ENCODE assay signal across 19 cellular contexts in genomic region chr2:240256704-240257637, GRCh38.
DNase-seq lines count a peak whose midpoint lies in the region; ATAC-seq and TF ChIP-seq lines count a peak whose summit lies in the region.
"Had no signal": no experiment of that assay in that cellular context is flagged by ENCODE, and none has a peak within 500 bp of the region (broad histone marks: within the 10 kb centered on the region; RNA-seq: fewer than 3 reads in every experiment).

No MANE protein-coding gene starts in this region.

- no peak for ATAC-seq in WTC11
- ATAC-seq in lower lobe of right lung, result no peak
- ATAC-seq: natural killer cell had no signal

- H3K27ac Mint-ChIP-seq in WTC11 (no peak overlapping the region), CD14-positive monocyte (no peak overlapping the region)
- H3K27ac Mint-ChIP-seq: CD4-positive, CD25-positive, alpha-beta regulatory T cell; natural killer cell; stimulated activated naive CD8-positive, alpha-beta T cell treated with anti-CD3 and anti-CD28 coated beads, Interleukin-15, Interleukin-2, amounts not matched to agents 100 ng/mL and 50 ng/mL, for 24 hours had no signal

- H3K27ac ChIP-seq in lower lobe of right lung (peak overlapping the region; percentile 75), skeletal muscle tissue (ENCODE audit: low read depth, low read length) (peak overlapping the region; percentile 54), Peyer's patch (no peak overlapping the region)

- H3K4me3 ChIP-seq in lower lobe of right lung (no peak overlapping the region), skeletal muscle tissue (ENCODE audit: low read length in 3 of 3) (peak overlapping the region in 1 of 3 donors; percentile 29), Peyer's patch (no peak overlapping the region)
- H3K4me3 ChIP-seq: lung had no signal

- H3K4me1 Mint-ChIP-seq in WTC11 (peaks cover 8% of the 10 kb centered on the region), CD14-positive monocyte (peaks cover 3% of the 10 kb centered on the region)
- H3K4me1 Mint-ChIP-seq: CD4-positive, CD25-positive, alpha-beta regulatory T cell; natural killer cell had no signal

- no peaks in the 10 kb centered on the region for H3K9me3 ChIP-seq in lower lobe of right lung
- H3K9me3 ChIP-seq in skeletal muscle tissue (ENCODE audit: control insufficient read depth in 3 of 3, low read length in 3 of 3), result no peaks in the 10 kb centered on the region
- H3K9me3 ChIP-seq in Peyer's patch, result peaks cover 0 to 5% (median 0%) of the 10 kb centered on the region in 4 donors

- no peak for TF ChIP-seq POLR2A in Peyer's patch (IDR thresholded peaks at IDR 0.05)

- H3K36me3 ChIP-seq in lower lobe of right lung (no peaks in the 10 kb centered on the region), skeletal muscle tissue (ENCODE audit: control insufficient read depth in 3 of 3, insufficient read depth in 3 of 3, low read length in 3 of 3) (no peaks in the 10 kb centered on the region), Peyer's patch (no peaks in the 10 kb centered on the region)

- H3K36me3 Mint-ChIP-seq in WTC11, result peaks cover 12% of the 10 kb centered on the region
- no peaks in the 10 kb centered on the region for H3K36me3 Mint-ChIP-seq in CD14-positive monocyte
- H3K36me3 Mint-ChIP-seq: CD4-positive, CD25-positive, alpha-beta regulatory T cell; natural killer cell had no signal

- POLR2A ChIA-PET in WTC11 (lab: Charles Lee), result no interaction called here

- H3K27me3 ChIP-seq in lower lobe of right lung (ENCODE audit: low read depth) (no peaks in the 10 kb centered on the region), skeletal muscle tissue (ENCODE audit: control insufficient read depth in 3 of 3, insufficient read depth in 3 of 3, low read length in 3 of 3) (no peaks in the 10 kb centered on the region), Peyer's patch (no peaks in the 10 kb centered on the region)

- H3K9ac ChIP-seq in skeletal muscle tissue (ENCODE audit: low read depth in 1 of 3, low read length in 3 of 3), result no peak overlapping the region

- peaks cover 6% of the 10 kb centered on the region; the same call in 1 of the 2 replicates for H3K27me3 Mint-ChIP-seq in WTC11 (ENCODE audit: low read depth)
- peaks cover under 1 to 3% (median 2%) of the 10 kb centered on the region in 3 donors for H3K27me3 Mint-ChIP-seq in CD14-positive monocyte (ENCODE audit: low read depth in 3 of 3)
- H3K27me3 Mint-ChIP-seq: CD4-positive, CD25-positive, alpha-beta regulatory T cell; stimulated activated naive CD8-positive, alpha-beta T cell treated with anti-CD3 and anti-CD28 coated beads, Interleukin-15, Interleukin-2, amounts not matched to agents 100 ng/mL and 50 ng/mL, for 24 hours had no signal

- intact Hi-C loops in lower lobe of right lung (cut with DNase I) (no loop called here), CD14-positive monocyte (cut with micrococcal nuclease) (no loop called here)

- H3K4me3 Mint-ChIP-seq in WTC11 (no peak overlapping the region), CD14-positive monocyte (no peak overlapping the region)
- H3K4me3 Mint-ChIP-seq: CD4-positive, CD25-positive, alpha-beta regulatory T cell; natural killer cell; stimulated activated naive CD8-positive, alpha-beta T cell treated with anti-CD3 and anti-CD28 coated beads, Interleukin-15, Interleukin-2, amounts not matched to agents 100 ng/mL and 50 ng/mL, for 24 hours had no signal

- peaks cover 23% of the 10 kb centered on the region for H3K9me3 Mint-ChIP-seq in WTC11
- H3K9me3 Mint-ChIP-seq in CD14-positive monocyte, result peaks cover 1 to 6% (median 2%) of the 10 kb centered on the region in 7 donors
- H3K9me3 Mint-ChIP-seq: natural killer cell; stimulated activated naive CD8-positive, alpha-beta T cell treated with anti-CD3 and anti-CD28 coated beads, Interleukin-15, Interleukin-2, amounts not matched to agents 100 ng/mL and 50 ng/mL, for 24 hours had no signal

- TF ChIP-seq CTCF in WTC11 (IDR thresholded peaks at IDR 0.05), result no peak
- no peak for TF ChIP-seq CTCF in lower lobe of right lung (IDR thresholded peaks at IDR 0.05)
- TF ChIP-seq CTCF in Peyer's patch (IDR thresholded peaks at IDR 0.05), result no peak
- no peak for TF ChIP-seq CTCF in CD14-positive monocyte (IDR thresholded peaks at IDR 0.05)

- peak; percentile 46 for DNase-seq in activated effector memory CD4-positive, alpha-beta T cell treated with anti-CD3 and anti-CD28 coated beads, Interleukin-2, amount 50 U/mL, for 16 hours
- DNase-seq in activated effector memory CD4-positive, alpha-beta T cell treated with Interleukin-2 at 50 U/mL for 16 hours, result no peak
- DNase-seq in WTC11 (ENCODE audit: low spot score), result no peak
- DNase-seq in lower lobe of right lung, result peak; percentile 33
- DNase-seq in AG08395 (ENCODE audit: low spot score), result no peak
- no peak for DNase-seq in Peyer's patch
- DNase-seq in CD14-positive monocyte (ENCODE audit: low spot score), result no peak
- DNase-seq: ACHN; activated naive CD4-positive, alpha-beta T cell; CD4-positive, CD25-positive, alpha-beta regulatory T cell; DMS79 treated with DMSO at 0.1 percent for 48 hours; natural killer cell; NCI-H146; retina; RPMI8226; T-helper 1 cell had no signal

- CTCF ChIA-PET in WTC11 (lab: Charles Lee), result interaction anchor here (0.9 to 1.7 kb wide), 5 partner anchors 10 to 240 kb away, joined by 3 to 6 read pairs (median 4); no protein-coding TSS in a partner anchor

- H3K4me1 ChIP-seq in lower lobe of right lung, result peaks cover 4% of the 10 kb centered on the region
- H3K4me1 ChIP-seq in skeletal muscle tissue (ENCODE audit: control insufficient read depth in 3 of 3, insufficient read depth in 3 of 3, low read length in 3 of 3), result peaks cover 52 to 93% (median 71%) of the 10 kb centered on the region in 3 donors
- peaks cover 0 to 2% (median 0%) of the 10 kb centered on the region in 4 donors for H3K4me1 ChIP-seq in Peyer's patch

TF ChIP-seq in WTC11, 78 proteins besides CTCF, POLR2A, EP300 and RAD21:
- TF ChIP-seq FOXP1 (CRISPR knock-in tag; IDR thresholded peaks at IDR 0.05; ENCODE audit: borderline replicate concordance) (0 out of 2 replicates have a peak, but pooled peaks have one; percentile 30), NR3C1 (CRISPR knock-in tag; conservative IDR thresholded peaks at IDR 0.05; ENCODE audit: low read depth) (no peak)
TF ChIP-seq in WTC11: peak in this region for 1.

Comparison
In these comparisons a context has a peak if more than half of its experiments do, and no peak if none do; other contexts are left out.
1. DNase-seq: peak in activated effector memory CD4-positive, alpha-beta T cell treated with anti-CD3 and anti-CD28 coated beads, Interleukin-2, amount 50 U/mL, for 16 hours (single experiment) and lower lobe of right lung (single experiment); none in activated effector memory CD4-positive, alpha-beta T cell treated with Interleukin-2 at 50 U/mL for 16 hours (single experiment), WTC11 (single experiment), AG08395 (single experiment), Peyer's patch (0 of 3) and CD14-positive monocyte (single experiment).
2. H3K27ac ChIP-seq: peak in lower lobe of right lung (single experiment) and skeletal muscle tissue (single experiment); none in Peyer's patch (0 of 4).